Comparison of ENCODE assay signal across 13 cellular contexts in genomic region chr15:36585774-36586173, GRCh38.
"Had no signal": no experiment of that assay in that cellular context is flagged by ENCODE, and none has a peak within 500 bp of the region (broad histone marks: within the 10 kb centered on the region; RNA-seq: fewer than 3 reads in every experiment).

No MANE protein-coding gene starts in this region.

- H3K9me3 ChIP-seq: ascending aorta, gastrocnemius medialis, pancreas, right atrium auricular region, upper lobe of right lung had no signal

- H3K4me3 ChIP-seq: ascending aorta, gastrocnemius medialis, pancreas, right atrium auricular region, upper lobe of right lung had no signal

- DNase-seq: activated B cell treated with CpG ODN at 0.5 μM for 24 hours; activated CD4-positive, alpha-beta T cell treated with anti-CD3 and anti-CD28 coated beads, Interleukin-2, amount 10 ng/mL, durations not matched to agents 7 days and 5 days; activated gamma-delta T cell treated with Interleukin-2 at 50 U/mL for 16 hours; activated naive CD8-positive, alpha-beta T cell treated with anti-CD3 and anti-CD28 coated beads, Interleukin-2, amount 50 U/mL, for 24 hours; activated T-cell treated with anti-CD3 and anti-CD28 coated beads, Interleukin-2, amount 50 U/mL, for 24 hours; gastrocnemius medialis; pancreas; T-helper 17 cell; upper lobe of right lung had no signal

- ATAC-seq: activated naive CD8-positive, alpha-beta T cell treated with anti-CD3 and anti-CD28 coated beads, Interleukin-2, amount 50 U/mL, for 24 hours; gastrocnemius medialis; stimulated activated memory B cell treated with anti-CD40 and anti-IgM and Interleukin-4, amounts not matched to agents 10 μg/mL and 1 μg/mL and 100 μg/mL, for 72 hours; T-helper 17 cell; upper lobe of right lung had no signal

- H3K4me1 ChIP-seq: upper lobe of right lung had no signal

- H3K27me3 ChIP-seq: ascending aorta, gastrocnemius medialis, pancreas, right atrium auricular region, upper lobe of right lung had no signal

- H3K27ac ChIP-seq: ascending aorta, gastrocnemius medialis, pancreas, right atrium auricular region, upper lobe of right lung had no signal

- FAIRE-seq: endometrium, pancreas had no signal

- H3K36me3 ChIP-seq: ascending aorta, gastrocnemius medialis, pancreas, right atrium auricular region, upper lobe of right lung had no signal
